14 cellular contexts compared by ENCODE assay signal in genomic region chr17:76789235-76789788, GRCh38. TPM values are rescaled to one million over a fixed set of nuclear protein-coding genes. Genes with fewer than 3 reads are reported as not detected.
DNase-seq lines count a peak whose midpoint lies in the region; ATAC-seq and TF ChIP-seq lines count a peak whose summit lies in the region.
"Had no signal": no experiment of that assay in that cellular context is flagged by ENCODE, and none has a peak within 500 bp of the region (broad histone marks: within the 10 kb centered on the region; RNA-seq: fewer than 3 reads in every experiment).

No MANE protein-coding gene starts in this region.

- peaks cover 11 to 12% (median 12%) of the 10 kb centered on the region in 3 donors for H3K4me1 Mint-ChIP-seq in CD8-positive, alpha-beta memory T cell

- POLR2A ChIA-PET in OCI-LY7 (lab: Charles Lee) = no interaction called here
- POLR2A ChIA-PET in CD8-positive, alpha-beta memory T cell (lab: Charles Lee) = interaction anchor here (0.5 kb wide), 1 partner anchor 12 kb away, joined by 3 read pairs; no protein-coding TSS in a partner anchor

- no peak overlapping the region for H3K4me3 Mint-ChIP-seq in CD8-positive, alpha-beta memory T cell
- H3K4me3 Mint-ChIP-seq: GM23338, natural killer cell had no signal

- H3K4me1 ChIP-seq in MM.1S (ENCODE audit: low read length) (peaks cover 42% of the 10 kb centered on the region), OCI-LY7 (ENCODE audit: insufficient read depth, low read length, poor library complexity, severe bottlenecking) (peaks cover 75% of the 10 kb centered on the region), GM23248 (ENCODE audit: insufficient read depth) (peaks cover 12% of the 10 kb centered on the region)
- peaks cover 13% of the 10 kb centered on the region for H3K4me1 ChIP-seq in CD8-positive, alpha-beta memory T cell (ENCODE audit: insufficient read depth, low read length)

- H3K79me2 ChIP-seq in MM.1S (ENCODE audit: low read length) (no peaks in the 10 kb centered on the region), OCI-LY7 (ENCODE audit: insufficient read depth, low read depth, low read length) (no peaks in the 10 kb centered on the region), GM23248 (ENCODE audit: insufficient read depth) (no peaks in the 10 kb centered on the region)

- H3K4me2 ChIP-seq in MM.1S (ENCODE audit: low read depth, low read length) (no peak overlapping the region), OCI-LY7 (ENCODE audit: low read length) (no peak overlapping the region; the same call in 1 of the 2 replicates), GM23248 (ENCODE audit: unreplicated experiment) (no peak overlapping the region)
- H3K4me2 ChIP-seq: GM23338 had no signal

- H3K27ac ChIP-seq in MM.1S (ENCODE audit: low read length) (peak overlapping the region; percentile 98; the same call in 1 of the 2 replicates), OCI-LY7 (ENCODE audit: low read depth, low read length, poor library complexity, severe bottlenecking) (peak overlapping the region; percentile 95), GM23248 (no peak overlapping the region)
- H3K27ac ChIP-seq in CD8-positive, alpha-beta memory T cell (ENCODE audit: low read depth, low read length) = no peak overlapping the region
- H3K27ac ChIP-seq: stomach had no signal

- CTCF ChIA-PET in OCI-LY7 (lab: Charles Lee; ENCODE audit: unreplicated experiment) = no interaction called here
- CTCF ChIA-PET in CD8-positive, alpha-beta memory T cell (lab: Charles Lee) = no interaction called here

- H3K9me3 Mint-ChIP-seq in CD8-positive, alpha-beta memory T cell = no peaks in the 10 kb centered on the region
- H3K9me3 Mint-ChIP-seq: natural killer cell had no signal

- peak; percentile 34 for DNase-seq in DMS153 (lab: John Stamatoyannopoulos, UW)
- DNase-seq in MM.1S = no peak
- no peak for DNase-seq in OCI-LY7 (ENCODE audit: low spot score)
- peak; percentile 78 for DNase-seq in left kidney (ENCODE audit: low read depth, low spot score)
- DNase-seq in effector CD8-positive, alpha-beta T cell (lab: John Stamatoyannopoulos, UW) = no peak
- DNase-seq in GM23248 = no peak
- no peak for DNase-seq in CD8-positive, alpha-beta memory T cell
- DNase-seq: activated CD4-positive, alpha-beta T cell treated with anti-CD3 and anti-CD28 coated beads, Interleukin-2, amount 50 U/mL, for 4 hours; activated T-cell treated with anti-CD3 and anti-CD28 coated beads, Interleukin-2, amount 50 U/mL, for 48 hours; foreskin melanocyte; natural killer cell; stomach had no signal

- H3K36me3 ChIP-seq in MM.1S (replicated peaks; ENCODE audit: insufficient read depth, low read length) (no peaks in the 10 kb centered on the region), OCI-LY7 (ENCODE audit: insufficient read depth, low read length) (peaks cover 19% of the 10 kb centered on the region), GM23248 (ENCODE audit: low read depth) (no peaks in the 10 kb centered on the region)
- no peaks in the 10 kb centered on the region for H3K36me3 ChIP-seq in CD8-positive, alpha-beta memory T cell (ENCODE audit: insufficient read depth, low read length)

- in situ Hi-C loops in GM23248 (cut with MboI) = no loop called here

- no peaks in the 10 kb centered on the region for H3K9me3 ChIP-seq in MM.1S (replicated peaks; ENCODE audit: insufficient read depth, low read length)
- H3K9me3 ChIP-seq in OCI-LY7 (ENCODE audit: low read length) = peaks cover 6% of the 10 kb centered on the region; the same call in 1 of the 2 replicates
- no peaks in the 10 kb centered on the region for H3K9me3 ChIP-seq in GM23248 (ENCODE audit: low read depth)
- H3K9me3 ChIP-seq in CD8-positive, alpha-beta memory T cell (ENCODE audit: low read length) = no peaks in the 10 kb centered on the region
- H3K9me3 ChIP-seq: stomach had no signal

- peak overlapping the region in 1 of 8 donors; percentile 78 for H3K27ac Mint-ChIP-seq in CD8-positive, alpha-beta memory T cell
- H3K27ac Mint-ChIP-seq: GM23338, natural killer cell had no signal

- no peaks in the 10 kb centered on the region for H3K27me3 ChIP-seq in MM.1S (replicated peaks; ENCODE audit: insufficient read depth, low read length)
- no peaks in the 10 kb centered on the region for H3K27me3 ChIP-seq in GM23248 (replicated peaks; ENCODE audit: insufficient read depth)
- H3K27me3 ChIP-seq in CD8-positive, alpha-beta memory T cell (ENCODE audit: insufficient read depth, low read length, poor library complexity, severe bottlenecking) = no peaks in the 10 kb centered on the region
- H3K27me3 ChIP-seq: stomach had no signal

- peaks cover 0 to 15% (median 4%) of the 10 kb centered on the region in 3 donors for H3K36me3 Mint-ChIP-seq in CD8-positive, alpha-beta memory T cell
- H3K36me3 Mint-ChIP-seq: natural killer cell had no signal

- H3K27me3 Mint-ChIP-seq in CD8-positive, alpha-beta memory T cell = no peaks in the 10 kb centered on the region

- ATAC-seq in GM19395 (IDR thresholded peaks at IDR 0.05; ENCODE audit: unreplicated experiment) = no peak
- ATAC-seq: GM23338, natural killer cell had no signal

- no peaks in the 10 kb centered on the region for H3K9me2 ChIP-seq in MM.1S (replicated peaks; ENCODE audit: insufficient read depth, low read length)
- no peaks in the 10 kb centered on the region for H3K9me2 ChIP-seq in OCI-LY7 (ENCODE audit: insufficient read depth, low read length)
- no peaks in the 10 kb centered on the region for H3K9me2 ChIP-seq in GM23248 (ENCODE audit: insufficient read depth)

- no peak overlapping the region for H3K4me3 ChIP-seq in MM.1S (ENCODE audit: low read length)
- H3K4me3 ChIP-seq in OCI-LY7 (ENCODE audit: low read depth, low read length, poor library complexity, severe bottlenecking) = no peak overlapping the region
- H3K4me3 ChIP-seq in GM23248 = no peak overlapping the region
- no peak overlapping the region for H3K4me3 ChIP-seq in CD8-positive, alpha-beta memory T cell (ENCODE audit: low read length)
- H3K4me3 ChIP-seq: GM23338, stomach had no signal

- TF ChIP-seq CTCF in MM.1S (IDR thresholded peaks at IDR 0.05; ENCODE audit: low read length) (no peak), OCI-LY7 (conservative IDR thresholded peaks at IDR 0.05; ENCODE audit: low read length) (no peak)

- intact Hi-C loops in OCI-LY7 (cut with micrococcal nuclease; ENCODE audit: unreplicated experiment) = no loop called here

- H3K9ac ChIP-seq in MM.1S (ENCODE audit: low read length) = no peak overlapping the region
- no peak overlapping the region for H3K9ac ChIP-seq in GM23248

- no TSS peak for BruUV-seq in OCI-LY7 (replicated peaks; lab: Mats Ljungman, UMichigan)

- H4K20me1 ChIP-seq in MM.1S (ENCODE audit: insufficient read depth, low read length) (no peaks in the 10 kb centered on the region), OCI-LY7 (ENCODE audit: insufficient read depth, low read length) (no peaks in the 10 kb centered on the region), GM23248 (ENCODE audit: insufficient read depth) (no peaks in the 10 kb centered on the region)

- H3F3A ChIP-seq in MM.1S (ENCODE audit: insufficient read depth, low read length) = peaks cover 36% of the 10 kb centered on the region
- peaks cover 15% of the 10 kb centered on the region for H3F3A ChIP-seq in GM23248 (ENCODE audit: insufficient read depth)

- WGBS in GM23248 (ENCODE audit: low coverage in 1 of 2, low lambda C conversion rate in 2 of 2, missing lambda C conversion rate in 2 of 2), 2 experiments = 71 to 78% methylated on average over 8 of the region's 8 CpGs

- no peak overlapping the region for H2AFZ ChIP-seq in MM.1S (ENCODE audit: low read length)
- no peak overlapping the region for H2AFZ ChIP-seq in OCI-LY7 (ENCODE audit: low read length)
- H2AFZ ChIP-seq in GM23248 = no peak overlapping the region
- H2AFZ ChIP-seq: GM23338 had no signal

RNA-seq across cellular contexts. Expression of gene MFSD11, which starts 51.4 kb away (rescaled TPM):
- total RNA-seq in OCI-LY7 (2014; rRNA removed; shearing (Covaris generic)) = 52.6 and 55.1 TPM in 2 replicates
- 63.1 and 68.4 TPM in 2 replicates for total RNA-seq in OCI-LY7 (2022)
- 29.8 and 30.6 TPM in 2 replicates for total RNA-seq in GM23248 (2014; rRNA removed; shearing (Covaris generic))
- 24.2 TPM in 2 replicates for polyA plus RNA-seq in GM23248 (2016; fragmentation: Nextera tagmentation; extraction: Ambion mirVana)
- 10 to 100 TPM; 22.3 to 22.9 TPM for total RNA-seq in CD8-positive, alpha-beta memory T cell
- polyA plus RNA-seq in CD8-positive, alpha-beta memory T cell = 28.4 TPM

RNA-seq across cellular contexts. Expression of gene SRSF2, which starts 52.2 kb away (rescaled TPM):
- total RNA-seq in OCI-LY7 (2014; rRNA removed; shearing (Covaris generic)) = 1,143 and 2,207 TPM in 2 replicates
- 619 and 683 TPM in 2 replicates for total RNA-seq in OCI-LY7 (2022)
- total RNA-seq in GM23248 (2014; rRNA removed; shearing (Covaris generic)) = 147 and 165 TPM in 2 replicates
- 116 and 123 TPM in 2 replicates for polyA plus RNA-seq in GM23248 (2016; fragmentation: Nextera tagmentation; extraction: Ambion mirVana)
- 100 to 1,000 TPM; 626 to 630 TPM for total RNA-seq in CD8-positive, alpha-beta memory T cell
- polyA plus RNA-seq in CD8-positive, alpha-beta memory T cell = 111 TPM

Comparison
In these comparisons a context has a peak if more than half of its experiments do, and no peak if none do; other contexts are left out.
1. DNase-seq: peak in DMS153 (single experiment) and left kidney (single experiment); none in MM.1S (single experiment), OCI-LY7 (single experiment), effector CD8-positive, alpha-beta T cell (single experiment), GM23248 (single experiment) and CD8-positive, alpha-beta memory T cell (0 of 5).
2. H3K27ac ChIP-seq: peak in MM.1S (single experiment) and OCI-LY7 (single experiment); none in GM23248 (single experiment) and CD8-positive, alpha-beta memory T cell (single experiment).